In genomic region chr19:55261671-55262126, GRCh38 we compare ENCODE assay signal across 25 cellular contexts. TPM values are rescaled to one million over a fixed set of nuclear protein-coding genes. Genes with fewer than 3 reads are reported as not detected.
DNase-seq lines count a peak whose midpoint lies in the region; ATAC-seq, FAIRE-seq and TF ChIP-seq lines count a peak whose summit lies in the region.
"Had no signal": no experiment of that assay in that cellular context is flagged by ENCODE, and none has a peak within 500 bp of the region (broad histone marks: within the 10 kb centered on the region; RNA-seq: fewer than 3 reads in every experiment).

No MANE protein-coding gene starts in this region.

- 88% methylated on average over 13 of the region's 13 CpGs for WGBS in A549 (ENCODE audit: missing lambda C conversion rate)

- H3K79me2 ChIP-seq in PC-3 (ENCODE audit: low read length) = peaks cover 28% of the 10 kb centered on the region

- CTCF ChIA-PET in A549 (lab: Yijun Ruan, JAX) = interaction anchor here (0.7 to 4.8 kb wide), 13 partner anchors 8 to 242 kb away, joined by 3 to 44 read pairs (median 6); partner anchors contain the start of gene TMEM238
- CTCF ChIA-PET in RWPE1 (lab: Yijun Ruan, JAX) = interaction anchor here (0.6 to 0.9 kb wide), 2 partner anchors 102 to 122 kb away, joined by 3 read pairs; partner anchors contain the start of gene TMEM238
- CTCF ChIA-PET in PC-3 (lab: Charles Lee) = no interaction called here

- H3K4me2 ChIP-seq in A549 (no peak overlapping the region), PC-3 (ENCODE audit: low read length) (no peak overlapping the region)
- H3K4me2 ChIP-seq: hepatocyte had no signal

- H3K9me3 ChIP-seq in A549 = peaks cover 4% of the 10 kb centered on the region; the same call in 2 of the 3 replicates
- peaks cover 3% of the 10 kb centered on the region; the same call in 1 of the 2 replicates for H3K9me3 ChIP-seq in MG63
- no peaks in the 10 kb centered on the region for H3K9me3 ChIP-seq in PC-3 (ENCODE audit: low read length)
- H3K9me3 ChIP-seq: gastroesophageal sphincter, left ventricle myocardium inferior had no signal

- no peak overlapping the region for H2AFZ ChIP-seq in PC-3 (ENCODE audit: low read length)
- H2AFZ ChIP-seq: hepatocyte had no signal

- intact Hi-C loops in PC-3 (cut with micrococcal nuclease) = no loop called here

- ATAC-seq in A549 = no peak
- no peak for ATAC-seq in PC-3
- ATAC-seq: activated CD8-positive, alpha-beta memory T cell treated with anti-CD3 and anti-CD28 coated beads, Interleukin-2, amount 10 ng/mL, durations not matched to agents 7 days and 5 days; activated T-cell treated with anti-CD3 and anti-CD28 coated beads, Interleukin-2, amount 50 U/mL, for 72 hours; gastroesophageal sphincter had no signal

- DNase-seq in A549 (ENCODE audit: low read depth in 1 of 2, low spot score in 1 of 2) = no peak
- peak; percentile 28 for DNase-seq in NAMALWA (ENCODE audit: low spot score)
- no peak for DNase-seq in RWPE1 (ENCODE audit: low spot score)
- peak; percentile 56 for DNase-seq in iPS-NIHi11 (ENCODE audit: low spot score)
- DNase-seq in OCI-M2 (lab: John Stamatoyannopoulos, UW; ENCODE audit: unreplicated experiment) = no peak
- no peak for DNase-seq in NCI-H2107 treated with DMSO at 0.1 percent for 48 hours (lab: John Stamatoyannopoulos, UW; ENCODE audit: unreplicated experiment)
- no peak for DNase-seq in MG63
- DNase-seq in PC-3 = no peak
- DNase-seq: activated B cell treated with CpG ODN at 0.5 μM for 24 hours; activated CD4-positive, alpha-beta T cell treated with anti-CD3 and anti-CD28 coated beads, Interleukin-2, amount 50 U/mL, for 1 hour; activated CD8-positive, alpha-beta memory T cell treated with anti-CD3 and anti-CD28 coated beads, Interleukin-2, amount 10 ng/mL, durations not matched to agents 7 days and 5 days; activated naive CD4-positive, alpha-beta T cell; activated T-cell treated with anti-CD3 and anti-CD28 coated beads, Interleukin-2, amount 50 U/mL, for 72 hours; CD4-positive, alpha-beta memory T cell; left ventricle myocardium inferior; NCI-H1417 treated with DMSO at 0.1 percent for 48 hours; small intestine; stimulated activated CD4-positive, alpha-beta T cell treated with anti-CD3 and anti-CD28 coated beads, Interleukin-1b, Interleukin-23, amount 100 ng/mL, for 48 hours; stimulated activated CD8-positive, alpha-beta memory T cell treated with anti-CD3 and anti-CD28 coated beads, Interleukin-4, amount 100 ng/mL, for 48 hours; SW 1271; T1000; trophoblast cell had no signal

- FAIRE-seq in A549 (lab: Jason Lieb, UNC) = no peak
- FAIRE-seq: endothelial cell of umbilical vein, small intestine had no signal

- peaks cover 4% of the 10 kb centered on the region for H3F3A ChIP-seq in PC-3 (ENCODE audit: low read length, unreplicated experiment)

- TF ChIP-seq POLR2A in A549 (IDR thresholded peaks at IDR 0.05; ENCODE audit: low read length) = no peak

- no peak overlapping the region for H3K4me3 ChIP-seq in A549
- H3K4me3 ChIP-seq in MG63 = no peak overlapping the region
- no peak overlapping the region for H3K4me3 ChIP-seq in PC-3 (ENCODE audit: low read length)
- H3K4me3 ChIP-seq: gastroesophageal sphincter, hepatocyte, left ventricle myocardium inferior had no signal

- no peaks in the 10 kb centered on the region for H3K9me2 ChIP-seq in PC-3 (replicated peaks; ENCODE audit: low read length)

- TF ChIP-seq EP300 in A549 (IDR thresholded peaks at IDR 0.05) = no peak

- H3K4me1 ChIP-seq in A549 (peaks cover 17% of the 10 kb centered on the region), PC-3 (ENCODE audit: insufficient read depth, low read length) (peaks cover 14% of the 10 kb centered on the region)

- H3K27me3 ChIP-seq in MG63 = no peaks in the 10 kb centered on the region
- H3K27me3 ChIP-seq in PC-3 (ENCODE audit: low read length) = no peaks in the 10 kb centered on the region
- H3K27me3 ChIP-seq: gastroesophageal sphincter, hepatocyte had no signal

- H4K20me1 ChIP-seq in PC-3 (ENCODE audit: low read length) = peaks cover 14% of the 10 kb centered on the region

- TF ChIP-seq CTCF in A549 (IDR thresholded peaks at IDR 0.05) (no peak), RWPE1 (conservative IDR thresholded peaks at IDR 0.05; ENCODE audit: low read depth) (no peak), PC-3 (conservative IDR thresholded peaks at IDR 0.05; ENCODE audit: low read depth, low read length) (no peak)

- H3K36me3 ChIP-seq in MG63 (peaks cover 17% of the 10 kb centered on the region), PC-3 (ENCODE audit: low read depth, low read length) (peaks cover 3% of the 10 kb centered on the region; the same call in 1 of the 2 replicates)

- BruUV-seq in PC-3 (replicated peaks; lab: Mats Ljungman, UMichigan) = no TSS peak

- no peak overlapping the region for H3K27ac ChIP-seq in A549
- peak overlapping the region; percentile 99 for H3K27ac ChIP-seq in RWPE1
- H3K27ac ChIP-seq in PC-3 (ENCODE audit: low read length) = no peak overlapping the region
- H3K27ac ChIP-seq: gastroesophageal sphincter, hepatocyte, left ventricle myocardium inferior had no signal

- no peak for TF ChIP-seq RAD21 in A549 (conservative IDR thresholded peaks at IDR 0.05 in 1 of 2, IDR thresholded peaks at IDR 0.05 in 1 of 2)

- POLR2A ChIA-PET in A549 (lab: Yijun Ruan, JAX) (interaction anchor here (1.9 kb wide), 1 partner anchor 45 kb away, joined by 7 read pairs; no protein-coding TSS in a partner anchor), RWPE1 (lab: Yijun Ruan, JAX; ENCODE audit: low non-redundant PET) (no interaction called here), PC-3 (lab: Charles Lee; ENCODE audit: unreplicated experiment) (no interaction called here)

- H3K9ac ChIP-seq in PC-3 (ENCODE audit: low read length) = no peak overlapping the region

TF ChIP-seq in A549, 52 proteins besides CTCF, POLR2A, EP300 and RAD21:
- no peak for TF ChIP-seq SREBF2 (IDR thresholded peaks at IDR 0.05)
- TF ChIP-seq USF2 (IDR thresholded peaks at IDR 0.05) = peak; percentile 10; the same call in 1 of the 2 replicates
- no peak for TF ChIP-seq CHD2 (IDR thresholded peaks at IDR 0.05; ENCODE audit: low read length, partially characterized antibody)
- TF ChIP-seq POLR2AphosphoS2 (conservative IDR thresholded peaks at IDR 0.05; ENCODE audit: low read length) = no peak
TF ChIP-seq in A549: peak in this region for 1.

RNA-seq across cellular contexts. Expression of gene PPP6R1, which starts 2.9 kb away (rescaled TPM):
- polyA plus RNA-seq in A549 (2011; rRNA removed) (42.9 and 44.6 TPM in 2 replicates), A549 (2017; fragmentation: RNase III; extraction: RNeasy Plus Mini Kit Qiagen cat#74134 plus additional on column Dnase treatment) (72.9 to 78.0 TPM (median 76.2 TPM) in 3 replicates)
- 74.0 and 94.8 TPM in 2 replicates for polyA plus RNA-seq in A549 (2012; cell fraction: cytosol; rRNA removed)
- 148 and 200 TPM in 2 replicates for polyA plus RNA-seq in A549 (2012; cell fraction: nucleus; rRNA removed)
- 89.2 and 109 TPM in 2 replicates for polyA minus RNA-seq in A549 (2011; rRNA and poly(A)+ RNA removed)
- 59.5 and 102 TPM in 2 replicates for total RNA-seq in MG63 (2014; rRNA removed; shearing (Covaris generic); ENCODE audit: low replicate concordance)
- 159 and 221 TPM in 2 replicates for total RNA-seq in PC-3 (2014; rRNA removed)

RNA-seq across cellular contexts. Expression of gene HSPBP1, which starts 18.2 kb away (rescaled TPM):
- polyA plus RNA-seq in A549 (2011; rRNA removed) (52.1 and 55.3 TPM in 2 replicates), A549 (2017; fragmentation: RNase III; extraction: RNeasy Plus Mini Kit Qiagen cat#74134 plus additional on column Dnase treatment) (121 to 127 TPM (median 123 TPM) in 3 replicates)
- 161 and 202 TPM in 2 replicates for polyA plus RNA-seq in A549 (2012; cell fraction: cytosol; rRNA removed)
- polyA plus RNA-seq in A549 (2012; cell fraction: nucleus; rRNA removed) = 214 and 333 TPM in 2 replicates
- 26.6 and 52.1 TPM in 2 replicates for polyA minus RNA-seq in A549 (2011; rRNA and poly(A)+ RNA removed)
- total RNA-seq in MG63 (2014; rRNA removed; shearing (Covaris generic); ENCODE audit: low replicate concordance) = 64.6 and 122 TPM in 2 replicates
- total RNA-seq in PC-3 (2014; rRNA removed) = 122 and 148 TPM in 2 replicates

RNA-seq across cellular contexts. Expression of gene BRSK1, which starts 22.1 kb away (rescaled TPM):
- 5.5 and 6.6 TPM in 2 replicates for polyA plus RNA-seq in A549 (2011; rRNA removed)
- polyA plus RNA-seq in A549 (2012; cell fraction: cytosol; rRNA removed) = 7.0 and 7.7 TPM in 2 replicates
- polyA plus RNA-seq in A549 (2012; cell fraction: nucleus; rRNA removed) = 15.9 and 21.9 TPM in 2 replicates
- polyA plus RNA-seq in A549 (2017; fragmentation: RNase III; extraction: RNeasy Plus Mini Kit Qiagen cat#74134 plus additional on column Dnase treatment) = 5.0 to 6.1 TPM (median 5.4 TPM) in 3 replicates
- polyA minus RNA-seq in A549 (2011; rRNA and poly(A)+ RNA removed) = 1.9 and 5.2 TPM in 2 replicates
- 0.89 TPM in 1 of 2 replicates, not detected in the other for total RNA-seq in MG63 (2014; rRNA removed; shearing (Covaris generic); ENCODE audit: low replicate concordance)
- total RNA-seq in PC-3 (2014; rRNA removed) = 5.1 and 8.7 TPM in 2 replicates
- polyA plus RNA-seq: CD4-positive, alpha-beta memory T cell had no signal

RNA-seq across cellular contexts. Expression of gene TMEM86B, which starts 33.1 kb away (rescaled TPM):
- polyA plus RNA-seq in A549 (2011; rRNA removed) (1.6 TPM in 2 replicates), A549 (2017; fragmentation: RNase III; extraction: RNeasy Plus Mini Kit Qiagen cat#74134 plus additional on column Dnase treatment) (2.8 to 3.4 TPM (median 3.2 TPM) in 3 replicates)
- 3.9 and 5.8 TPM in 2 replicates for polyA plus RNA-seq in A549 (2012; cell fraction: cytosol; rRNA removed)
- 52.7 and 61.5 TPM in 2 replicates for polyA plus RNA-seq in A549 (2012; cell fraction: nucleus; rRNA removed)
- polyA minus RNA-seq in A549 (2011; rRNA and poly(A)+ RNA removed) = 0.62 and 1.8 TPM in 2 replicates
- total RNA-seq in MG63 (2014; rRNA removed; shearing (Covaris generic); ENCODE audit: low replicate concordance) = 0.16 TPM in 1 of 2 replicates, not detected in the other
- total RNA-seq in PC-3 (2014; rRNA removed) = 11.1 and 11.8 TPM in 2 replicates

RNA-seq across cellular contexts. Expression of gene PTPRH, which starts 52.4 kb away (rescaled TPM):
- polyA plus RNA-seq in A549 (2011; rRNA removed) (4.2 and 5.4 TPM in 2 replicates), A549 (2017; fragmentation: RNase III; extraction: RNeasy Plus Mini Kit Qiagen cat#74134 plus additional on column Dnase treatment) (1.5 to 1.8 TPM (median 1.6 TPM) in 3 replicates)
- polyA plus RNA-seq in A549 (2012; cell fraction: cytosol; rRNA removed) = 2.0 and 2.1 TPM in 2 replicates
- polyA plus RNA-seq in A549 (2012; cell fraction: nucleus; rRNA removed) = 2.8 and 3.6 TPM in 2 replicates
- 12.6 and 17.7 TPM in 2 replicates for polyA minus RNA-seq in A549 (2011; rRNA and poly(A)+ RNA removed)
- total RNA-seq in MG63 (2014; rRNA removed; shearing (Covaris generic); ENCODE audit: low replicate concordance) = 3.9 and 11.8 TPM in 2 replicates
- 8.1 and 10.9 TPM in 2 replicates for total RNA-seq in PC-3 (2014; rRNA removed)
- total RNA-seq: activated B cell treated with CpG ODN at 0.5 μM for 24 hours; activated CD8-positive, alpha-beta memory T cell treated with anti-CD3 and anti-CD28 coated beads, Interleukin-2, amount 10 ng/mL, durations not matched to agents 7 days and 5 days; activated T-cell treated with anti-CD3 and anti-CD28 coated beads, Interleukin-2, amount 50 U/mL, for 72 hours; CD4-positive, alpha-beta memory T cell had no signal
- polyA plus RNA-seq: CD4-positive, alpha-beta memory T cell had no signal

Comparison
In these comparisons a context has a peak if more than half of its experiments do, and no peak if none do; other contexts are left out.
1. DNase-seq: peak in NAMALWA (single experiment) and iPS-NIHi11 (single experiment); none in A549 (0 of 2), RWPE1 (single experiment), OCI-M2 (single experiment), NCI-H2107 treated with DMSO at 0.1 percent for 48 hours (single experiment), MG63 (single experiment) and PC-3 (single experiment).